Comparison of ENCODE assay signal across 10 cellular contexts in genomic region chr2:173286153-173286809, GRCh38.
DNase-seq lines count a peak whose midpoint lies in the region; ATAC-seq, FAIRE-seq and TF ChIP-seq lines count a peak whose summit lies in the region.
"Had no signal": no experiment of that assay in that cellular context is flagged by ENCODE, and none has a peak within 500 bp of the region (broad histone marks: within the 10 kb centered on the region; RNA-seq: fewer than 3 reads in every experiment).

No MANE protein-coding gene starts in this region.

- no peak for TF ChIP-seq POLR2A in A549 (IDR thresholded peaks at IDR 0.05; ENCODE audit: low read length)

- no peaks in the 10 kb centered on the region for H3K9me3 ChIP-seq in A549

- TF ChIP-seq EP300 in A549 (IDR thresholded peaks at IDR 0.05): no peak

- POLR2A ChIA-PET in A549 (lab: Yijun Ruan, JAX): no interaction called here

- H3K4me1 ChIP-seq in A549: peaks cover 6% of the 10 kb centered on the region

- H3K4me3 ChIP-seq in A549: no peak overlapping the region
- H3K4me3 ChIP-seq: skin epidermis had no signal

- FAIRE-seq in A549 (lab: Jason Lieb, UNC): no peak
- no peak for FAIRE-seq in RCC 7860 (lab: Jason Lieb, UNC)

- DNase-seq in A549 (ENCODE audit: low read depth in 1 of 2, low spot score in 1 of 2): peak; percentile 8 to 23
- DNase-seq in RPMI8226: peak; percentile 7
- DNase-seq in RCC 7860 (ENCODE audit: low spot score): no peak
- DNase-seq in SHP77 treated with DMSO at 0.1 percent for 48 hours (lab: John Stamatoyannopoulos, UW): no peak
- DNase-seq in activated naive CD4-positive, alpha-beta T cell treated with Interleukin-2 at 50 U/mL for 16 hours: no peak
- no peak for DNase-seq in NCI-H1092 treated with DMSO at 0.1 percent for 48 hours (lab: John Stamatoyannopoulos, UW)
- DNase-seq: CD8-positive, alpha-beta memory T cell had no signal

- TF ChIP-seq CTCF in A549 (IDR thresholded peaks at IDR 0.05): peak; percentile 15; the same call in 1 of the 3 replicates

- ATAC-seq in A549: peak in 1 of 2 experiments; percentile 68; a peak in 4 of 6 replicates
- ATAC-seq in GM18868 (IDR thresholded peaks at IDR 0.05; ENCODE audit: unreplicated experiment): peak; percentile 95
- peak; percentile 86 for ATAC-seq in HG02884 (IDR thresholded peaks at IDR 0.05; ENCODE audit: unreplicated experiment)

- no peak overlapping the region for H3K27ac ChIP-seq in A549
- H3K27ac ChIP-seq: skin epidermis had no signal

- 48% methylated on average over 7 of the region's 7 CpGs for WGBS in A549 (ENCODE audit: missing lambda C conversion rate)

- no peak overlapping the region for H3K4me2 ChIP-seq in A549

- TF ChIP-seq RAD21 in A549 (conservative IDR thresholded peaks at IDR 0.05 in 1 of 2, IDR thresholded peaks at IDR 0.05 in 1 of 2): peak; percentile 22 to 38; a peak in 2 of 5 replicates

- CTCF ChIA-PET in A549 (lab: Yijun Ruan, JAX): interaction anchor here (1.1 kb wide), 1 partner anchor 76 kb away, joined by 3 read pairs; no protein-coding TSS in a partner anchor

TF ChIP-seq in A549, 52 proteins besides CTCF, POLR2A, EP300 and RAD21:
- TF ChIP-seq HDAC2 (IDR thresholded peaks at IDR 0.05) (no peak), FOXS1 (CRISPR knock-in tag; IDR thresholded peaks at IDR 0.05) (no peak), HES2 (IDR thresholded peaks at IDR 0.05) (no peak), HOXA7 (CRISPR knock-in tag; IDR thresholded peaks at IDR 0.05) (no peak), JUN (IDR thresholded peaks at IDR 0.05) (no peak), TP53 (CRISPR knock-in tag; IDR thresholded peaks at IDR 0.05) (no peak), KDM1A (IDR thresholded peaks at IDR 0.05; ENCODE audit: low read depth) (no peak), ZNF302 (CRISPR knock-in tag; IDR thresholded peaks at IDR 0.05) (no peak)

Comparison
In these comparisons a context has a peak if more than half of its experiments do, and no peak if none do; other contexts are left out.
1. DNase-seq: peak in A549 (2 of 2) and RPMI8226 (single experiment); none in RCC 7860 (single experiment), SHP77 treated with DMSO at 0.1 percent for 48 hours (single experiment), activated naive CD4-positive, alpha-beta T cell treated with Interleukin-2 at 50 U/mL for 16 hours (single experiment) and NCI-H1092 treated with DMSO at 0.1 percent for 48 hours (single experiment).